8 cellular contexts compared by ENCODE assay signal in the genomic region with DNA sequence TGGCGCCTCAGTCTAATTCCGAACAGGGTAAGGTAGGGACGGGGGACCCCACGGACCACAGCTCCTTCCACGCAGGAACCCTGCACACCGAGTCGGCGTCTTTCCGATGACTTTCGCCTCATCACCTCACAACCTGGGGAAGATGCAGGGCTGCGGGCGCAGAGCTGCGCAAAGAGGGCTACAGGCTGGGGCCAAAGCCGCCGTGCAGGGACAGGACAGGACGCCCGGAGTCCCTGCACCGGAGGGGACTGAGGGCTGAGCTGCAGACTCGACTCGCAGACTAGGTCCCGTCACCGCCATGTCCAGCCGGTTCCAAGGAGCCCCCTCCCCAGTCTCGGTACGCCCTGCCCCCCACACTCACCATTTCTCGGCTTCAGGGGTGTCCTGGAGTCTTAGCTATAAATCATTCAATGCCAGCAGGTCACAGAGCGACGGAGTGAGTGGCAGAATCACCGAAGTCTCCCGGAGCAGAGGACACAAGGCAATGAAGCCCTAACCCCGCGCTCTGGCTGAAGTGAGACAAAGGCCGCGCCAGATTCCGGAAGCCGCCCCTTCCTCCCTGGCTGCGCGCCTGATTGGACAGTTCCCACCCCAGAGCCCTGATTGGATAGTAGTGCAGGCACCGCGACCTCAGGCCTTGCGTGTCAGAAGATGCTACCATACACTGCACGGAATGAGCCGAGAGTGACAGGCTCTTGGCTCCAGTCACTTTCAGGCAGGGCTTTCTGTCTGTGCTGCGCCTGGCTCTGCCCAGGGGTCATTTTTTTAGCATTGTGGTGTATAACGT. TPM values are rescaled to one million over a fixed set of nuclear protein-coding genes. Genes with fewer than 3 reads are reported as not detected.
DNase-seq lines count a peak whose midpoint lies in the region; ATAC-seq and TF ChIP-seq lines count a peak whose summit lies in the region.
"Not testable (repeated sequence)": the region's sequence is repeated elsewhere in the genome, so short reads cannot be mapped to it uniquely, and the experiment has no call there.

A gene (minus strand): TSS at position 522 of the 787 bp plus-strand sequence. CDS start 158 bp downstream, at position 364.

- H3K27me3 Mint-ChIP-seq in GM23338 (ENCODE audit: insufficient read depth, low read depth, poor library complexity); activated T-cell treated with anti-CD3 and anti-CD28 coated beads, Interleukin-2, amount 50 U/mL, for 72 hours (ENCODE audit: low read depth); naive B cell: not testable (repeated sequence)

- peak within 1 kb of the TSS; percentile 56; the same call in 1 of the 2 replicates for H2AFZ ChIP-seq in GM23338

- H3K79me2 ChIP-seq in GM23338 (replicated peaks; ENCODE audit: insufficient read depth) = peaks cover 50% of the 10 kb centered on the region

- H3K27me3 ChIP-seq in GM23338 (ENCODE audit: insufficient read depth) = not testable (repeated sequence)

- H3K4me2 ChIP-seq in GM23338 = peak within 1 kb of the TSS; percentile 73

- H3F3A ChIP-seq in GM23338 (replicated peaks; ENCODE audit: low read depth) = not testable (repeated sequence)

- H3K4me1 Mint-ChIP-seq in GM23338 (peaks cover 22% of the 10 kb centered on the region), naive B cell (peaks cover 7 to 20% (median 18%) of the 10 kb centered on the region in 3 donors)
- H3K4me1 Mint-ChIP-seq in activated T-cell treated with anti-CD3 and anti-CD28 coated beads, Interleukin-2, amount 50 U/mL, for 72 hours (ENCODE audit: low read depth) = peaks cover 20% of the 10 kb centered on the region
- H3K4me1 Mint-ChIP-seq in stimulated activated effector memory CD8-positive, alpha-beta T cell treated with anti-CD3 and anti-CD28 coated beads, Interleukin-12 subunit alpha, Interleukin-12 subunit beta, amount 100 ng/mL, for 72 hours = peaks cover 14% of the 10 kb centered on the region

- H4K20me1 ChIP-seq in GM23338 (replicated peaks; ENCODE audit: insufficient read depth) = not testable (repeated sequence)

- H3K36me3 Mint-ChIP-seq in GM23338 (ENCODE audit: low read depth) = peaks cover 22% of the 10 kb centered on the region
- H3K36me3 Mint-ChIP-seq in activated T-cell treated with anti-CD3 and anti-CD28 coated beads, Interleukin-2, amount 50 U/mL, for 72 hours (ENCODE audit: insufficient read depth in 2 of 2); naive B cell; stimulated activated effector memory CD8-positive, alpha-beta T cell treated with anti-CD3 and anti-CD28 coated beads, Interleukin-12 subunit alpha, Interleukin-12 subunit beta, amount 100 ng/mL, for 72 hours: not testable (repeated sequence)

- peaks cover 11% of the 10 kb centered on the region; the same call in 1 of the 2 replicates for H3K4me1 ChIP-seq in GM23338 (ENCODE audit: insufficient read depth)

- H3K9me3 Mint-ChIP-seq in GM23338; activated T-cell treated with anti-CD3 and anti-CD28 coated beads, Interleukin-2, amount 50 U/mL, for 72 hours; naive B cell; stimulated activated effector memory CD8-positive, alpha-beta T cell treated with anti-CD3 and anti-CD28 coated beads, Interleukin-12 subunit alpha, Interleukin-12 subunit beta, amount 100 ng/mL, for 72 hours: not testable (repeated sequence)

- H3K36me3 ChIP-seq in GM23338 (ENCODE audit: insufficient read depth) = not testable (repeated sequence)

- peak; percentile 100 for ATAC-seq in GM23338
- ATAC-seq in activated T-cell treated with anti-CD3 and anti-CD28 coated beads, Interleukin-2, amount 50 U/mL, for 72 hours (replicated peaks in 1 of 2) = peak; percentile 100
- peak; percentile 99 to 100 for ATAC-seq in naive B cell (ENCODE audit: low read depth in 2 of 2)
- peak; percentile 100 for ATAC-seq in stimulated activated effector memory CD8-positive, alpha-beta T cell treated with anti-CD3 and anti-CD28 coated beads, Interleukin-12 subunit alpha, Interleukin-12 subunit beta, amount 100 ng/mL, for 72 hours

- DNase-seq in Daoy (ENCODE audit: low read depth) (peak; percentile 96), GM23338 (ENCODE audit: low spot score) (peak; percentile 95), Kasumi-1 (lab: John Stamatoyannopoulos, UW) (peak; percentile 97), RKO (ENCODE audit: low spot score) (peak; percentile 96), fibroblast of gingiva (ENCODE audit: low read depth) (peak; percentile 97), naive B cell (peak; percentile 89)
- peak; percentile 89 to 93 for DNase-seq in activated T-cell treated with anti-CD3 and anti-CD28 coated beads, Interleukin-2, amount 50 U/mL, for 72 hours
- DNase-seq in stimulated activated effector memory CD8-positive, alpha-beta T cell treated with anti-CD3 and anti-CD28 coated beads, Interleukin-12 subunit alpha, Interleukin-12 subunit beta, amount 100 ng/mL, for 72 hours (ENCODE audit: low spot score in 2 of 2) = peak; percentile 69 to 89

- H3K27ac Mint-ChIP-seq in GM23338 = peak within 1 kb of the TSS; percentile 100
- H3K27ac Mint-ChIP-seq in activated T-cell treated with anti-CD3 and anti-CD28 coated beads, Interleukin-2, amount 50 U/mL, for 72 hours = peak within 1 kb of the TSS; percentile 85
- peak within 1 kb of the TSS; percentile 53 to 95 (median 82) for H3K27ac Mint-ChIP-seq in naive B cell
- peak within 1 kb of the TSS; percentile 87 for H3K27ac Mint-ChIP-seq in stimulated activated effector memory CD8-positive, alpha-beta T cell treated with anti-CD3 and anti-CD28 coated beads, Interleukin-12 subunit alpha, Interleukin-12 subunit beta, amount 100 ng/mL, for 72 hours

- peak within 1 kb of the TSS; percentile 74 for H3K4me3 ChIP-seq in GM23338

- H3K4me3 Mint-ChIP-seq in GM23338 (peak within 1 kb of the TSS; percentile 99), naive B cell (peak within 1 kb of the TSS; percentile 88 to 96 (median 95))
- H3K4me3 Mint-ChIP-seq in activated T-cell treated with anti-CD3 and anti-CD28 coated beads, Interleukin-2, amount 50 U/mL, for 72 hours = peak within 1 kb of the TSS; percentile 88 to 94
- H3K4me3 Mint-ChIP-seq in stimulated activated effector memory CD8-positive, alpha-beta T cell treated with anti-CD3 and anti-CD28 coated beads, Interleukin-12 subunit alpha, Interleukin-12 subunit beta, amount 100 ng/mL, for 72 hours = peak within 1 kb of the TSS; percentile 80

- H3K27ac ChIP-seq in GM23338 (ENCODE audit: low read depth) = 0 out of 2 replicates have a peak within 1 kb of the TSS, but pooled peaks have one; percentile 78

- H3K9me2 ChIP-seq in GM23338 (ENCODE audit: insufficient read depth) = not testable (repeated sequence)

- TF ChIP-seq CTCF in GM23338 (conservative IDR thresholded peaks at IDR 0.05; ENCODE audit: low read depth in 2 of 2) = not testable (repeated sequence)

TF ChIP-seq in GM23338, 12 proteins besides CTCF, POLR2A, EP300 and RAD21:
- peak; percentile 50; the same call in 1 of the 2 replicates for TF ChIP-seq POLR2AphosphoS5 (IDR thresholded peaks at IDR 0.05; ENCODE audit: low read depth)
- TF ChIP-seq CREB1 (CRISPR knock-in tag; IDR thresholded peaks at IDR 0.05; ENCODE audit: low read depth) = peak; percentile 81

RNA-seq across cellular contexts. Expression of the gene that starts here (rescaled TPM):
- total RNA-seq in Daoy (2014; rRNA removed; shearing (Covaris generic)) = 4.5 and 5.0 TPM in 2 replicates
- 54.6 and 59.6 TPM in 2 replicates for total RNA-seq in GM23338 (2014; rRNA removed; shearing (Covaris generic))
- 22.8 and 29.4 TPM in 2 replicates for polyA plus RNA-seq in GM23338 (2016; fragmentation: Nextera tagmentation; extraction: Ambion mirVana)
- 10 to 100 TPM; 24.9 to 25.0 TPM for total RNA-seq in activated T-cell treated with anti-CD3 and anti-CD28 coated beads, Interleukin-2, amount 50 U/mL, for 72 hours
- 1 to 10 TPM; 3.6 to 8.2 (median 5.6) TPM for polyA plus RNA-seq in naive B cell (ENCODE audit: low read depth in 6 of 6)

Comparison
In these comparisons a context has a peak if more than half of its experiments do, and no peak if none do; other contexts are left out.
1. Peak in every context shown above with its lines: DNase-seq, ATAC-seq, H3K4me3 ChIP-seq and H3K27ac ChIP-seq.